19 cellular contexts compared by ENCODE assay signal in genomic region chr5:103445426-103446035, GRCh38.
DNase-seq lines count a peak whose midpoint lies in the region; FAIRE-seq and TF ChIP-seq lines count a peak whose summit lies in the region.
"Had no signal": no experiment of that assay in that cellular context is flagged by ENCODE, and none has a peak within 500 bp of the region (broad histone marks: within the 10 kb centered on the region; RNA-seq: fewer than 3 reads in every experiment).

No MANE protein-coding gene starts in this region.

- H3K4me1 ChIP-seq in GM23248 (ENCODE audit: insufficient read depth) = peaks cover 35% of the 10 kb centered on the region
- H3K4me1 ChIP-seq in PC-9 (replicated peaks; ENCODE audit: insufficient read depth) = peaks cover 37% of the 10 kb centered on the region
- H3K4me1 ChIP-seq: HAP-1 had no signal

- H3K9me2 ChIP-seq in GM23248 (ENCODE audit: insufficient read depth) (no peaks in the 10 kb centered on the region), PC-9 (ENCODE audit: insufficient read depth) (no peaks in the 10 kb centered on the region)

- POLR2A ChIA-PET in PC-9 (lab: Charles Lee; ENCODE audit: unreplicated experiment) = interaction anchor here (0.7 kb wide), 1 partner anchor 691 kb away, joined by 6 read pairs; no protein-coding TSS in a partner anchor

- H4K20me1 ChIP-seq in GM23248 (ENCODE audit: insufficient read depth) (no peaks in the 10 kb centered on the region), PC-9 (ENCODE audit: insufficient read depth) (no peaks in the 10 kb centered on the region)

- BruUV-seq in PC-9 (replicated peaks; lab: Mats Ljungman, UMichigan) = no TSS peak

- intact Hi-C loops in PC-9 (cut with micrococcal nuclease; ENCODE audit: unreplicated experiment) = no loop called here

- H2AFZ ChIP-seq in GM23248 = 0 out of 2 replicates have a peak overlapping the region, but pooled peaks have one; percentile 3
- H2AFZ ChIP-seq in PC-9 = 0 out of 2 replicates have a peak overlapping the region, but pooled peaks have one; percentile 72

- CTCF ChIA-PET in PC-9 (lab: Charles Lee) = no interaction called here

- 64 to 70% methylated on average over 5 of the region's 5 CpGs for WGBS in GM23248 (ENCODE audit: low coverage in 1 of 2, low lambda C conversion rate in 2 of 2, missing lambda C conversion rate in 2 of 2), 2 experiments

- no peak overlapping the region; the same call in 1 of the 2 replicates for H3K27ac ChIP-seq in GM23248
- H3K27ac ChIP-seq in PC-9 = no peak overlapping the region
- H3K27ac ChIP-seq: KMS-11, RWPE1 had no signal

- H3F3A ChIP-seq in GM23248 (ENCODE audit: insufficient read depth) (peaks cover 26% of the 10 kb centered on the region), PC-9 (ENCODE audit: insufficient read depth, low read depth) (peaks cover 16% of the 10 kb centered on the region; the same call in 1 of the 2 replicates)

- H3K4me3 ChIP-seq in GM23248 (no peak overlapping the region), PC-9 (0 out of 2 replicates have a peak overlapping the region, but pooled peaks have one; percentile 29)
- H3K4me3 ChIP-seq: HAP-1 had no signal

- no peaks in the 10 kb centered on the region for H3K27me3 ChIP-seq in GM23248 (replicated peaks; ENCODE audit: insufficient read depth)
- H3K27me3 ChIP-seq in PC-9 (ENCODE audit: insufficient read depth, low read depth) = no peaks in the 10 kb centered on the region

- TF ChIP-seq CTCF in PC-9 (conservative IDR thresholded peaks at IDR 0.05) = no peak

- DNase-seq in GM23248 (peak; percentile 36), PC-9 (no peak), smooth muscle cell of the brain vasculature (ENCODE audit: low read depth, low spot score) (peak; percentile 88), activated gamma-delta T cell (lab: John Stamatoyannopoulos, UW) (no peak), midbrain (lab: John Stamatoyannopoulos, UW) (no peak), occipital lobe (lab: John Stamatoyannopoulos, UW) (no peak)
- no peak for DNase-seq in activated naive CD4-positive, alpha-beta T cell treated with anti-CD3 and anti-CD28 coated beads, Interleukin-2, amount 50 U/mL, for 16 hours
- DNase-seq: DMS79 treated with DMSO at 0.1 percent for 48 hours, GDM1, NCI-H1417 treated with DMSO at 0.1 percent for 48 hours, NCI-H187 treated with DMSO at 0.1 percent for 48 hours, NCI-H2227 treated with DMSO at 0.1 percent for 48 hours, NCI-H524, PC-3, SIG-M5 had no signal

- H3K4me2 ChIP-seq in GM23248 (ENCODE audit: unreplicated experiment) (no peak overlapping the region), PC-9 (no peak overlapping the region)
- H3K4me2 ChIP-seq: KMS-11 had no signal

- H3K9me3 ChIP-seq in GM23248 (ENCODE audit: low read depth) (no peaks in the 10 kb centered on the region), PC-9 (ENCODE audit: insufficient read depth, low read depth) (no peaks in the 10 kb centered on the region)
- H3K9me3 ChIP-seq: HAP-1 had no signal

- H3K9ac ChIP-seq in GM23248 = no peak overlapping the region
- H3K9ac ChIP-seq: KMS-11 had no signal

- H3K36me3 ChIP-seq in GM23248 (ENCODE audit: low read depth) (no peaks in the 10 kb centered on the region), PC-9 (ENCODE audit: low read depth) (no peaks in the 10 kb centered on the region)
- H3K36me3 ChIP-seq: HAP-1 had no signal

- in situ Hi-C loops in GM23248 (cut with MboI) = no loop called here

- no peaks in the 10 kb centered on the region for H3K79me2 ChIP-seq in GM23248 (ENCODE audit: insufficient read depth)
- no peaks in the 10 kb centered on the region for H3K79me2 ChIP-seq in PC-9 (ENCODE audit: low read depth)

- FAIRE-seq in islet of Langerhans (lab: Jason Lieb, UNC) = peak; percentile 24

Comparison
In these comparisons a context has a peak if more than half of its experiments do, and no peak if none do; other contexts are left out.
1. DNase-seq: peak in GM23248 (single experiment) and smooth muscle cell of the brain vasculature (single experiment); none in PC-9 (0 of 2), activated gamma-delta T cell (single experiment), activated naive CD4-positive, alpha-beta T cell treated with anti-CD3 and anti-CD28 coated beads, Interleukin-2, amount 50 U/mL, for 16 hours (single experiment), midbrain (single experiment) and occipital lobe (single experiment).